ENCODE assay signal across 24 cellular contexts in genomic region chr14:100028990-100029677, GRCh38. TPM values are rescaled to one million over a fixed set of nuclear protein-coding genes. Genes with fewer than 3 reads are reported as not detected.
A peak's percentile ranks its signal among the peaks of the same experiment; 100 is the strongest.
DNase-seq lines count a peak whose midpoint lies in the region; FAIRE-seq and TF ChIP-seq lines count a peak whose summit lies in the region.
"Had no signal": no experiment of that assay in that cellular context is flagged by ENCODE, and none has a peak within 500 bp of the region (broad histone marks: within the 10 kb centered on the region; RNA-seq: fewer than 3 reads in every experiment).

No MANE protein-coding gene starts in this region.

- H3K4me2 ChIP-seq in astrocyte (ENCODE audit: low read length) (peak overlapping the region; percentile 31), skeletal muscle satellite cell (ENCODE audit: low read length) (no peak overlapping the region)

- H3K4me3 ChIP-seq in astrocyte (ENCODE audit: insufficient read depth, low read depth, low read length) (no peak overlapping the region), fibroblast of pulmonary artery (replicated peaks; ENCODE audit: low read depth, low read length) (no peak overlapping the region), skeletal muscle satellite cell (ENCODE audit: low read length) (no peak overlapping the region)
- H3K4me3 ChIP-seq: gastroesophageal sphincter, psoas muscle, tibial nerve had no signal

- H2AFZ ChIP-seq in astrocyte (ENCODE audit: low read depth, low read length) = no peak overlapping the region

- H3K4me1 Mint-ChIP-seq in astrocyte (ENCODE audit: low read depth, unreplicated experiment) = peaks cover 47% of the 10 kb centered on the region

- DNase-seq in ELR (ENCODE audit: low read depth) = peak; percentile 35
- DNase-seq in astrocyte (ENCODE audit: low read depth) = peak; percentile 67
- peak; percentile 32 for DNase-seq in fibroblast of pulmonary artery (ENCODE audit: low read depth)
- DNase-seq in NCI-H748 treated with DMSO at 0.1 percent for 48 hours (lab: John Stamatoyannopoulos, UW) = no peak
- DNase-seq in stimulated activated CD8-positive, alpha-beta memory T cell treated with anti-CD3 and anti-CD28 coated beads, Interleukin-4, amount 100 ng/mL, for 48 hours = no peak
- DNase-seq in foreskin melanocyte = no peak
- DNase-seq: activated CD4-positive, alpha-beta memory T cell treated with anti-CD3 and anti-CD28 coated beads, Interleukin-2, amount 10 ng/mL, durations not matched to agents 7 days and 5 days; activated T-cell treated with anti-CD3 and anti-CD28 coated beads, Interleukin-2, amount 50 U/mL, for 4 hours; caudate nucleus; DMS79 treated with DMSO at 0.1 percent for 48 hours; effector memory CD4-positive, alpha-beta T cell; natural killer cell; NCI-H1417 treated with DMSO at 0.1 percent for 48 hours; NCI-H2171 treated with DMSO at 0.1 percent for 48 hours; NCI-H82; psoas muscle; stimulated activated naive B cell treated with anti-CD40 and anti-IgM and Interleukin-4, amounts not matched to agents 10 μg/mL and 1 μg/mL and 100 μg/mL, for 72 hours had no signal

- H3K27me3 ChIP-seq in astrocyte (ENCODE audit: insufficient read depth, low read length) (no peaks in the 10 kb centered on the region), skeletal muscle satellite cell (ENCODE audit: control insufficient read depth, insufficient read depth, low read length) (no peaks in the 10 kb centered on the region)
- H3K27me3 ChIP-seq: gastroesophageal sphincter, tibial nerve had no signal

- H3K4me1 ChIP-seq in astrocyte (ENCODE audit: insufficient read depth, low read length) (peaks cover 46% of the 10 kb centered on the region), skeletal muscle satellite cell (ENCODE audit: control insufficient read depth, insufficient read depth, low read length) (peaks cover 70% of the 10 kb centered on the region)

- H3K27ac ChIP-seq in astrocyte (ENCODE audit: low read depth, low read length) = peak overlapping the region; percentile 94
- H3K27ac ChIP-seq: C4-2B, gastroesophageal sphincter, psoas muscle, tibial nerve had no signal

- no peaks in the 10 kb centered on the region for H3K27me3 Mint-ChIP-seq in astrocyte (ENCODE audit: low read depth, unreplicated experiment)
- H3K27me3 Mint-ChIP-seq: activated CD4-positive, alpha-beta memory T cell treated with anti-CD3 and anti-CD28 coated beads, Interleukin-2, amount 10 ng/mL, durations not matched to agents 7 days and 5 days; stimulated activated naive B cell treated with anti-CD40 and anti-IgM and Interleukin-4, amounts not matched to agents 10 μg/mL and 1 μg/mL and 100 μg/mL, for 72 hours had no signal

- peak overlapping the region; percentile 50 for H3K27ac Mint-ChIP-seq in astrocyte (ENCODE audit: unreplicated experiment)
- H3K27ac Mint-ChIP-seq: activated CD4-positive, alpha-beta memory T cell treated with anti-CD3 and anti-CD28 coated beads, Interleukin-2, amount 10 ng/mL, durations not matched to agents 7 days and 5 days; activated naive CD4-positive, alpha-beta T cell treated with anti-CD3 and anti-CD28 coated beads, Interleukin-2, amount 50 U/mL, for 72 hours; natural killer cell; stimulated activated naive B cell treated with anti-CD40 and anti-IgM and Interleukin-4, amounts not matched to agents 10 μg/mL and 1 μg/mL and 100 μg/mL, for 72 hours had no signal

- H3K9ac ChIP-seq in astrocyte (ENCODE audit: low read length) (peak overlapping the region; percentile 12), skeletal muscle satellite cell (ENCODE audit: low read depth, low read length) (peak overlapping the region; percentile 62)

- TF ChIP-seq CTCF in astrocyte (IDR thresholded peaks at IDR 0.05; ENCODE audit: insufficient read depth, low read depth, low read length) (no peak), fibroblast of pulmonary artery (IDR thresholded peaks at IDR 0.05; ENCODE audit: low read length, missing control alignments) (peak; percentile 4)

- no peaks in the 10 kb centered on the region for H3K36me3 ChIP-seq in astrocyte (ENCODE audit: insufficient read depth, low read length)
- H3K36me3 ChIP-seq in skeletal muscle satellite cell (ENCODE audit: insufficient read depth, low read length) = no peaks in the 10 kb centered on the region
- H3K36me3 ChIP-seq: gastroesophageal sphincter, tibial nerve had no signal

- no peaks in the 10 kb centered on the region for H3K9me3 Mint-ChIP-seq in astrocyte (ENCODE audit: unreplicated experiment)
- H3K9me3 Mint-ChIP-seq: activated CD4-positive, alpha-beta memory T cell treated with anti-CD3 and anti-CD28 coated beads, Interleukin-2, amount 10 ng/mL, durations not matched to agents 7 days and 5 days; activated naive CD4-positive, alpha-beta T cell treated with anti-CD3 and anti-CD28 coated beads, Interleukin-2, amount 50 U/mL, for 72 hours; activated T-cell treated with anti-CD3 and anti-CD28 coated beads, Interleukin-2, amount 50 U/mL, for 4 hours; natural killer cell; stimulated activated naive B cell treated with anti-CD40 and anti-IgM and Interleukin-4, amounts not matched to agents 10 μg/mL and 1 μg/mL and 100 μg/mL, for 72 hours had no signal

- H3K9me3 ChIP-seq in astrocyte (ENCODE audit: insufficient read depth, low read depth, low read length) (no peaks in the 10 kb centered on the region), skeletal muscle satellite cell (replicated peaks; ENCODE audit: low read length) (no peaks in the 10 kb centered on the region)
- H3K9me3 ChIP-seq: gastroesophageal sphincter, psoas muscle, tibial nerve had no signal

- FAIRE-seq in astrocyte (lab: Jason Lieb, UNC) = no peak
- FAIRE-seq: HTR-8/SVneo, RCC 7860 had no signal

- peaks cover 27% of the 10 kb centered on the region for H4K20me1 ChIP-seq in astrocyte (ENCODE audit: insufficient read depth, low read length)

- no peak overlapping the region for H3K4me3 Mint-ChIP-seq in astrocyte (ENCODE audit: unreplicated experiment)
- H3K4me3 Mint-ChIP-seq: activated CD4-positive, alpha-beta memory T cell treated with anti-CD3 and anti-CD28 coated beads, Interleukin-2, amount 10 ng/mL, durations not matched to agents 7 days and 5 days; activated T-cell treated with anti-CD3 and anti-CD28 coated beads, Interleukin-2, amount 50 U/mL, for 4 hours; natural killer cell; stimulated activated naive B cell treated with anti-CD40 and anti-IgM and Interleukin-4, amounts not matched to agents 10 μg/mL and 1 μg/mL and 100 μg/mL, for 72 hours had no signal

- peaks cover 49% of the 10 kb centered on the region for H3K79me2 ChIP-seq in astrocyte (ENCODE audit: insufficient read depth, low read length)

- H3K36me3 Mint-ChIP-seq in astrocyte (ENCODE audit: low read depth, unreplicated experiment) = no peaks in the 10 kb centered on the region
- H3K36me3 Mint-ChIP-seq: activated naive CD4-positive, alpha-beta T cell treated with anti-CD3 and anti-CD28 coated beads, Interleukin-2, amount 50 U/mL, for 72 hours; natural killer cell; stimulated activated naive B cell treated with anti-CD40 and anti-IgM and Interleukin-4, amounts not matched to agents 10 μg/mL and 1 μg/mL and 100 μg/mL, for 72 hours had no signal

RNA-seq across cellular contexts. Expression of gene EVL, which starts 36.1 kb away (rescaled TPM):
- 48.9 and 50.2 TPM in 2 replicates for total RNA-seq in astrocyte
- total RNA-seq in skeletal muscle satellite cell (2012; rRNA removed) = 8.4 and 15.5 TPM in 2 replicates

Comparison
In these comparisons a context has a peak if more than half of its experiments do, and no peak if none do; other contexts are left out.
1. DNase-seq: peak in ELR (single experiment), astrocyte (single experiment) and fibroblast of pulmonary artery (single experiment); none in NCI-H748 treated with DMSO at 0.1 percent for 48 hours (single experiment), stimulated activated CD8-positive, alpha-beta memory T cell treated with anti-CD3 and anti-CD28 coated beads, Interleukin-4, amount 100 ng/mL, for 48 hours (single experiment) and foreskin melanocyte (single experiment).